19 cellular contexts compared by ENCODE assay signal in the genomic region with DNA sequence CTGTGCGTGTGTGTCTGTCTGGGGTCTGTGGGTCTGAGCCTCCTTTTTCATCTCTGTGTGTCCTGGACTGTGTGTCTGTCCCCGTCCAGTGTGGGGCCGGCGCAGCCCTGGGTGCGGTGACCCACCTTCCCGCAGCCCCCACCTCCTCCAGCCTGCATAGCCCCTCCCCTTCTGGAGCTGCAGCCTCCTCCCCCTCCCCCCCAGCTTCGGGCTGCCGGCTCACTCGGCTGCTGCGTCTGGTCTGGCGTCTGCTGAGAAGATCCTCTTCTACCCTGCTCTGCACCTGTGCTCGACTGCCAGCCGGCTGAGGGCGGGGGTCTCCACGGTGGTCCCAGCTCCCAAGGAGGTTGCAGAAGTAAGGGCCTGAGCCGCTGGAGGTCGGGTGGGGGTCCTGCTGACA. TPM values are rescaled to one million over a fixed set of nuclear protein-coding genes. Genes with fewer than 3 reads are reported as not detected.
DNase-seq lines count a peak whose midpoint lies in the region; ATAC-seq, FAIRE-seq and TF ChIP-seq lines count a peak whose summit lies in the region.
"Had no signal": no experiment of that assay in that cellular context is flagged by ENCODE, and none has a peak within 500 bp of the region (broad histone marks: within the 10 kb centered on the region; RNA-seq: fewer than 3 reads in every experiment).

No MANE protein-coding gene starts in this region.

- TF ChIP-seq POLR2A in K562 (conservative IDR thresholded peaks at IDR 0.05): no peak
- TF ChIP-seq POLR2A in sigmoid colon (IDR thresholded peaks at IDR 0.05): no peak

- H3K4me1 ChIP-seq in K562 (replicated peaks in 1 of 2; ENCODE audit: control insufficient read depth in 2 of 2, insufficient read depth in 2 of 2, low read length in 2 of 2) (peaks cover 0 to 26% of the 10 kb centered on the region in 2 experiments; a peak in 2 of 5 replicates), sigmoid colon (no peaks in the 10 kb centered on the region)
- H3K4me1 ChIP-seq: adrenal gland, testis had no signal

- H3K27ac ChIP-seq in K562 (ENCODE audit: extremely low read depth, low read depth, low read length) (no peak overlapping the region), sigmoid colon (no peak overlapping the region)
- H3K27ac ChIP-seq: adrenal gland, HL-60, testis had no signal

- H3K4me2 ChIP-seq in K562 (ENCODE audit: insufficient read depth, low read length): no peak overlapping the region

- H3K9me1 ChIP-seq in K562 (ENCODE audit: control insufficient read depth, insufficient read depth, low read length): no peaks in the 10 kb centered on the region

- DNase-seq in NCI-H1417 (lab: John Stamatoyannopoulos, UW): peak in 2 of 3 experiments; percentile 51 to 64
- DNase-seq in NCI-H1417 treated with DMSO at 0.1 percent for 48 hours (lab: John Stamatoyannopoulos, UW): no peak
- peak; percentile 77 for DNase-seq in NCI-H2227 (lab: John Stamatoyannopoulos, UW; ENCODE audit: unreplicated experiment)
- peak in 2 of 4 experiments; percentile 59 to 60 for DNase-seq in K562 (ENCODE audit: extremely low read depth in 1 of 4, low spot score in 3 of 4)
- peak; percentile 51 for DNase-seq in nephron progenitor cell
- DNase-seq in sigmoid colon: no peak
- no peak for DNase-seq in mucosa of gallbladder (ENCODE audit: low spot score)
- no peak for DNase-seq in stimulated activated naive CD4-positive, alpha-beta T cell treated with Interleukin-2 at 50 U/mL for 16 hours (lab: John Stamatoyannopoulos, UW)
- DNase-seq: activated CD4-positive, alpha-beta T cell treated with anti-CD3 and anti-CD28 coated beads, Interleukin-2, amount 50 U/mL, for 48 hours; adrenal gland; cerebellar nuclear complex; HFFc6; KG1; NCI-H1105; testis had no signal

- no peaks in the 10 kb centered on the region for H3K79me2 ChIP-seq in K562 (ENCODE audit: control insufficient read depth, insufficient read depth, low read length)

- ATAC-seq in K562: peak; percentile 62

- TF ChIP-seq EP300 in K562 (IDR thresholded peaks at IDR 0.05; ENCODE audit: low read length) (no peak), sigmoid colon (IDR thresholded peaks at IDR 0.05) (no peak)

- in situ Hi-C loops in K562 (cut with MboI): no loop called here

- H3K9me3 ChIP-seq in K562 (replicated peaks; ENCODE audit: control insufficient read depth, insufficient read depth, low read depth, low read length): peaks cover 2% of the 10 kb centered on the region; the same call in 1 of the 2 replicates
- no peaks in the 10 kb centered on the region for H3K9me3 ChIP-seq in sigmoid colon
- H3K9me3 ChIP-seq: adrenal gland, testis had no signal

- no TSS peak for BruUV-seq in K562 (replicated peaks; lab: Mats Ljungman, UMichigan)

- peaks cover 6% of the 10 kb centered on the region for H3K4me1 Mint-ChIP-seq in nephron progenitor cell

- POLR2A ChIA-PET in K562 (lab: Yijun Ruan, JAX): no interaction called here

- H3K4me3 Mint-ChIP-seq in nephron progenitor cell: no peak overlapping the region
- H3K4me3 Mint-ChIP-seq: HFFc6 had no signal

- no peak overlapping the region for H3K4me3 ChIP-seq in K562
- no peak overlapping the region for H3K4me3 ChIP-seq in sigmoid colon
- H3K4me3 ChIP-seq: adrenal gland, testis had no signal

- peak overlapping the region; percentile 75 for H3K27ac Mint-ChIP-seq in nephron progenitor cell
- H3K27ac Mint-ChIP-seq: HFFc6 had no signal

- intact Hi-C loops in K562 (cut with micrococcal nuclease) (no loop called here), sigmoid colon (cut with DNase I) (no loop called here)

- no peak overlapping the region for H2AFZ ChIP-seq in K562 (ENCODE audit: low read depth, low read length)

- no peak for FAIRE-seq in K562 (lab: Jason Lieb, UNC)
- FAIRE-seq: G401.6 had no signal

- TF ChIP-seq CTCF in K562 (IDR thresholded peaks at IDR 0.05 in 2 of 3, conservative IDR thresholded peaks at IDR 0.05 in 1 of 3; ENCODE audit: insufficient read depth in 2 of 3, low read depth in 1 of 3, low read length in 3 of 3) (no peak), nephron progenitor cell (IDR thresholded peaks at IDR 0.05) (no peak), sigmoid colon (IDR thresholded peaks at IDR 0.05) (no peak)

- no peak for TF ChIP-seq RAD21 in K562 (CRISPR knock-in tag; conservative IDR thresholded peaks at IDR 0.05 in 1 of 2, IDR thresholded peaks at IDR 0.05 in 1 of 2)

- peaks cover 55% of the 10 kb centered on the region for H3K27me3 Mint-ChIP-seq in nephron progenitor cell (ENCODE audit: low read depth, poor library complexity)

- CTCF ChIA-PET in K562 (lab: Yijun Ruan, JAX; ENCODE audit: low intra/inter-chr PET ratio): no interaction called here

- WGBS in K562 (ENCODE audit: insufficient coverage, low coverage, missing lambda C conversion rate): 0% methylated on average over 7 of the region's 17 CpGs
- 13 to 40% methylated on average over 17 of the region's 17 CpGs for WGBS in sigmoid colon, 2 donors

- H3K36me3 Mint-ChIP-seq in nephron progenitor cell (ENCODE audit: low read depth): peaks cover 2% of the 10 kb centered on the region

- peaks cover 14% of the 10 kb centered on the region for H3K9me3 Mint-ChIP-seq in nephron progenitor cell

- H3K27me3 ChIP-seq in K562 (ENCODE audit: control insufficient read depth in 2 of 2, insufficient read depth in 2 of 2, low read length in 2 of 2) (peaks cover 0 to 10% of the 10 kb centered on the region in 2 experiments; a peak in 1 of 5 replicates), sigmoid colon (peaks cover 0 to 18% (median 15%) of the 10 kb centered on the region in 3 donors)
- H3K27me3 ChIP-seq: adrenal gland, testis had no signal

- H3K36me3 ChIP-seq in K562 (ENCODE audit: control insufficient read depth, insufficient read depth, low read length) (no peaks in the 10 kb centered on the region), sigmoid colon (no peaks in the 10 kb centered on the region)
- H3K36me3 ChIP-seq: adrenal gland had no signal

- H3K9ac ChIP-seq in K562 (ENCODE audit: insufficient read depth in 1 of 2, low read depth in 2 of 2, low read length in 2 of 2): peak overlapping the region in 1 of 2 experiments; percentile 52; a peak in 1 of 4 replicates

- H4K20me1 ChIP-seq in K562 (replicated peaks; ENCODE audit: control insufficient read depth, insufficient read depth, low read length): peaks cover 9% of the 10 kb centered on the region; the same call in 1 of the 2 replicates

RNA-seq across cellular contexts. Expression of a gene that starts 7.6 kb away (rescaled TPM):
- not detected in 2 replicates for total RNA-seq in K562 (2011; cell fraction: chromatin; rRNA removed; ENCODE audit: low replicate concordance)
- total RNA-seq in K562 (2011; cell fraction: nucleolus; rRNA removed): not detected in 2 replicates
- not detected in 2 replicates for total RNA-seq in K562 (2011; cell fraction: nucleoplasm; rRNA removed)
- total RNA-seq in K562 (2014; rRNA removed) (not detected in 2 replicates), K562 (2014; rRNA removed; fragmentation: Illumina TruSeq; extraction: Trizol) (not detected in 2 replicates), K562 (2015; rRNA removed; fragmentation: Illumina TruSeq; extraction: Trizol) (not detected in 2 replicates), K562 (2021) (not detected in 2 replicates), sigmoid colon (1 to 10 TPM in 1 of 4 donors, not detected in 3; 1.5 TPM), mucosa of gallbladder (not detected)
- polyA plus RNA-seq in K562 (2011; rRNA removed) (not detected in 2 replicates), K562 (2014; fragmentation: Illumina TruSeq; extraction: Trizol) (not detected in 2 replicates), K562 (2014; fragmentation: Nextera tagmentation; extraction: Ambion mirVana) (not detected), K562 (2014; rRNA removed) (not detected in 2 replicates), sigmoid colon (under 1 TPM in 1 of 3 donors, not detected in 2; 0.19 TPM)
- not detected in 2 replicates for polyA plus RNA-seq in K562 (2011; cell fraction: cytosol; rRNA removed)
- polyA plus RNA-seq in K562 (2011; cell fraction: nucleus; rRNA removed): not detected in 2 replicates
- not detected in 2 replicates for polyA plus RNA-seq in K562 (2012)
- not detected in 2 replicates for polyA minus RNA-seq in K562 (2011; rRNA and poly(A)+ RNA removed)
- not detected in 2 replicates for polyA minus RNA-seq in K562 (2011; cell fraction: cytosol; rRNA and poly(A)+ RNA removed)
- not detected in 2 replicates for polyA minus RNA-seq in K562 (2011; cell fraction: nucleus; rRNA and poly(A)+ RNA removed)
- total RNA-seq: A172, HFFc6 had no signal

RNA-seq across cellular contexts. Expression of a gene that starts 11.9 kb away (rescaled TPM):
- 0.40 and 0.86 TPM in 2 replicates for total RNA-seq in K562 (2011; cell fraction: chromatin; rRNA removed; ENCODE audit: low replicate concordance)
- total RNA-seq in K562 (2011; cell fraction: nucleolus; rRNA removed): 0.67 and 0.79 TPM in 2 replicates
- 0.23 and 0.66 TPM in 2 replicates for total RNA-seq in K562 (2011; cell fraction: nucleoplasm; rRNA removed)
- total RNA-seq in K562 (2014; rRNA removed): 0.09 and 0.37 TPM in 2 replicates
- 0.07 TPM in 1 of 2 replicates, not detected in the other for total RNA-seq in K562 (2014; rRNA removed; fragmentation: Illumina TruSeq; extraction: Trizol)
- 0.14 and 0.15 TPM in 2 replicates for total RNA-seq in K562 (2015; rRNA removed; fragmentation: Illumina TruSeq; extraction: Trizol)
- 0.22 and 0.33 TPM in 2 replicates for total RNA-seq in K562 (2021)
- 0.17 and 0.64 TPM in 2 replicates for polyA plus RNA-seq in K562 (2011; rRNA removed)
- polyA plus RNA-seq in K562 (2011; cell fraction: cytosol; rRNA removed): 0.55 and 0.76 TPM in 2 replicates
- polyA plus RNA-seq in K562 (2011; cell fraction: nucleus; rRNA removed): 0.67 and 0.70 TPM in 2 replicates
- polyA plus RNA-seq in K562 (2012): 0.46 and 1.1 TPM in 2 replicates
- 0.06 and 0.11 TPM in 2 replicates for polyA plus RNA-seq in K562 (2014; fragmentation: Illumina TruSeq; extraction: Trizol)
- not detected for polyA plus RNA-seq in K562 (2014; fragmentation: Nextera tagmentation; extraction: Ambion mirVana)
- polyA plus RNA-seq in K562 (2014; rRNA removed): 0.04 and 0.11 TPM in 2 replicates
- 0.39 and 0.48 TPM in 2 replicates for polyA minus RNA-seq in K562 (2011; rRNA and poly(A)+ RNA removed)
- polyA minus RNA-seq in K562 (2011; cell fraction: cytosol; rRNA and poly(A)+ RNA removed): 0.48 and 0.55 TPM in 2 replicates
- polyA minus RNA-seq in K562 (2011; cell fraction: nucleus; rRNA and poly(A)+ RNA removed): 0.13 and 0.33 TPM in 2 replicates
- 1 to 10 TPM in 1 of 4 donors, under 1 TPM in 3; 0.71 to 2.2 (median 0.89) TPM for total RNA-seq in sigmoid colon
- polyA plus RNA-seq in sigmoid colon: 1 to 10 TPM in 1 of 3 donors, under 1 TPM in 1, not detected in 1; under 0.01 to 1.0 TPM
- total RNA-seq in mucosa of gallbladder: 1.7 TPM

RNA-seq across cellular contexts. Expression of a gene that starts 12.4 kb away (rescaled TPM):
- total RNA-seq in K562 (2011; cell fraction: chromatin; rRNA removed; ENCODE audit: low replicate concordance): 7.1 and 15.6 TPM in 2 replicates
- 13.2 and 13.3 TPM in 2 replicates for total RNA-seq in K562 (2011; cell fraction: nucleolus; rRNA removed)
- total RNA-seq in K562 (2011; cell fraction: nucleoplasm; rRNA removed): 7.2 and 10.5 TPM in 2 replicates
- total RNA-seq in K562 (2014; rRNA removed) (23.7 and 26.9 TPM in 2 replicates), K562 (2014; rRNA removed; fragmentation: Illumina TruSeq; extraction: Trizol) (3.2 and 3.3 TPM in 2 replicates), K562 (2015; rRNA removed; fragmentation: Illumina TruSeq; extraction: Trizol) (14.3 and 14.6 TPM in 2 replicates), K562 (2021) (20.7 and 21.0 TPM in 2 replicates), sigmoid colon (10 to 100 TPM in 2 of 4 donors, 1 to 10 TPM in 2; 7.5 to 12.3 (median 10.5) TPM), mucosa of gallbladder (18.2 TPM)
- polyA plus RNA-seq in K562 (2011; rRNA removed) (14.7 and 23.9 TPM in 2 replicates), K562 (2014; fragmentation: Illumina TruSeq; extraction: Trizol) (5.2 and 11.0 TPM in 2 replicates), K562 (2014; fragmentation: Nextera tagmentation; extraction: Ambion mirVana) (under 1 TPM; 0.41 to 0.98 TPM), K562 (2014; rRNA removed) (21.9 and 23.4 TPM in 2 replicates), sigmoid colon (10 to 100 TPM; 11.1 to 22.0 (median 12.6) TPM)
- polyA plus RNA-seq in K562 (2011; cell fraction: cytosol; rRNA removed): 31.1 and 65.3 TPM in 2 replicates
- 19.9 and 25.8 TPM in 2 replicates for polyA plus RNA-seq in K562 (2011; cell fraction: nucleus; rRNA removed)
- polyA plus RNA-seq in K562 (2012): 17.9 and 19.3 TPM in 2 replicates
- polyA minus RNA-seq in K562 (2011; rRNA and poly(A)+ RNA removed): 4.7 and 4.8 TPM in 2 replicates
- polyA minus RNA-seq in K562 (2011; cell fraction: cytosol; rRNA and poly(A)+ RNA removed): 9.5 and 22.4 TPM in 2 replicates
- 5.7 and 8.8 TPM in 2 replicates for polyA minus RNA-seq in K562 (2011; cell fraction: nucleus; rRNA and poly(A)+ RNA removed)

RNA-seq across cellular contexts. Expression of a gene that starts 15.6 kb away (rescaled TPM):
- total RNA-seq in K562 (2011; cell fraction: chromatin; rRNA removed; ENCODE audit: low replicate concordance): not detected in 2 replicates
- total RNA-seq in K562 (2011; cell fraction: nucleolus; rRNA removed): not detected in 2 replicates
- not detected in 2 replicates for total RNA-seq in K562 (2011; cell fraction: nucleoplasm; rRNA removed)
- total RNA-seq in K562 (2014; rRNA removed) (not detected in 2 replicates), K562 (2014; rRNA removed; fragmentation: Illumina TruSeq; extraction: Trizol) (not detected in 2 replicates), K562 (2015; rRNA removed; fragmentation: Illumina TruSeq; extraction: Trizol) (not detected in 2 replicates), K562 (2021) (not detected in 2 replicates), sigmoid colon (not detected), mucosa of gallbladder (not detected)
- polyA plus RNA-seq in K562 (2011; rRNA removed) (not detected in 2 replicates), K562 (2014; fragmentation: Illumina TruSeq; extraction: Trizol) (not detected in 2 replicates), K562 (2014; fragmentation: Nextera tagmentation; extraction: Ambion mirVana) (not detected), K562 (2014; rRNA removed) (not detected in 2 replicates), sigmoid colon (not detected)
- polyA plus RNA-seq in K562 (2011; cell fraction: cytosol; rRNA removed): not detected in 2 replicates
- polyA plus RNA-seq in K562 (2011; cell fraction: nucleus; rRNA removed): not detected in 2 replicates
- polyA plus RNA-seq in K562 (2012): not detected in 2 replicates
- polyA minus RNA-seq in K562 (2011; rRNA and poly(A)+ RNA removed): not detected in 2 replicates
- not detected in 2 replicates for polyA minus RNA-seq in K562 (2011; cell fraction: cytosol; rRNA and poly(A)+ RNA removed)
- not detected in 2 replicates for polyA minus RNA-seq in K562 (2011; cell fraction: nucleus; rRNA and poly(A)+ RNA removed)
- total RNA-seq: A172, HFFc6, myocyte had no signal

RNA-seq across cellular contexts. Expression of a gene that starts 28.8 kb away (rescaled TPM):
- total RNA-seq in K562 (2011; cell fraction: chromatin; rRNA removed; ENCODE audit: low replicate concordance): 17.4 and 45.7 TPM in 2 replicates
- total RNA-seq in K562 (2011; cell fraction: nucleolus; rRNA removed): 25.8 and 31.0 TPM in 2 replicates
- total RNA-seq in K562 (2011; cell fraction: nucleoplasm; rRNA removed): 17.7 and 19.9 TPM in 2 replicates
- total RNA-seq in K562 (2014; rRNA removed) (5.4 and 7.8 TPM in 2 replicates), K562 (2014; rRNA removed; fragmentation: Illumina TruSeq; extraction: Trizol) (3.0 and 3.6 TPM in 2 replicates), K562 (2015; rRNA removed; fragmentation: Illumina TruSeq; extraction: Trizol) (6.4 and 6.9 TPM in 2 replicates), K562 (2021) (18.7 and 28.7 TPM in 2 replicates), sigmoid colon (10 to 100 TPM; 41.7 to 50.5 (median 42.2) TPM), mucosa of gallbladder (64.2 TPM)
- polyA plus RNA-seq in K562 (2011; rRNA removed) (8.6 and 14.0 TPM in 2 replicates), K562 (2014; fragmentation: Illumina TruSeq; extraction: Trizol) (5.0 and 8.5 TPM in 2 replicates), K562 (2014; fragmentation: Nextera tagmentation; extraction: Ambion mirVana) (1 to 10 TPM; 1.4 to 1.9 TPM), K562 (2014; rRNA removed) (8.0 and 10.0 TPM in 2 replicates), sigmoid colon (10 to 100 TPM in 2 of 3 donors, 1 to 10 TPM in 1; 2.1 to 14.0 (median 11.4) TPM)
- polyA plus RNA-seq in K562 (2011; cell fraction: cytosol; rRNA removed): 14.2 and 18.7 TPM in 2 replicates
- polyA plus RNA-seq in K562 (2011; cell fraction: nucleus; rRNA removed): 63.0 and 66.6 TPM in 2 replicates
- 15.6 and 29.0 TPM in 2 replicates for polyA plus RNA-seq in K562 (2012)
- 3.3 and 4.4 TPM in 2 replicates for polyA minus RNA-seq in K562 (2011; rRNA and poly(A)+ RNA removed)
- polyA minus RNA-seq in K562 (2011; cell fraction: cytosol; rRNA and poly(A)+ RNA removed): 4.1 and 11.9 TPM in 2 replicates
- 11.4 and 20.1 TPM in 2 replicates for polyA minus RNA-seq in K562 (2011; cell fraction: nucleus; rRNA and poly(A)+ RNA removed)

Comparison
In these comparisons a context has a peak if more than half of its experiments do, and no peak if none do; other contexts are left out.
1. DNase-seq: peak in NCI-H1417 (2 of 3), NCI-H2227 (single experiment) and nephron progenitor cell (single experiment); none in NCI-H1417 treated with DMSO at 0.1 percent for 48 hours (single experiment), sigmoid colon (single experiment), mucosa of gallbladder (single experiment) and stimulated activated naive CD4-positive, alpha-beta T cell treated with Interleukin-2 at 50 U/mL for 16 hours (single experiment).